Comparison of ENCODE assay signal across 26 cellular contexts in genomic region chr14:24063263-24063836, GRCh38. TPM values are rescaled to one million over a fixed set of nuclear protein-coding genes. Genes with fewer than 3 reads are reported as not detected.
A peak's percentile ranks its signal among the peaks of the same experiment; 100 is the strongest.
DNase-seq lines count a peak whose midpoint lies in the region; ATAC-seq and TF ChIP-seq lines count a peak whose summit lies in the region.
"Had no signal": no experiment of that assay in that cellular context is flagged by ENCODE, and none has a peak within 500 bp of the region (broad histone marks: within the 10 kb centered on the region; RNA-seq: fewer than 3 reads in every experiment).

No MANE protein-coding gene starts in this region.

- TF ChIP-seq CTCF in SK-N-SH (IDR thresholded peaks at IDR 0.05) (no peak), adrenal gland (IDR thresholded peaks at IDR 0.05) (no peak), nephron progenitor cell (IDR thresholded peaks at IDR 0.05) (no peak), neural progenitor cell (IDR thresholded peaks at IDR 0.05) (no peak)

- peak overlapping the region; percentile 33 for H3K27ac Mint-ChIP-seq in nephron progenitor cell
- H3K27ac Mint-ChIP-seq in neural progenitor cell = no peak overlapping the region
- H3K27ac Mint-ChIP-seq: CD4-positive, alpha-beta memory T cell; T-cell had no signal

- TF ChIP-seq RAD21 in SK-N-SH (IDR thresholded peaks at IDR 0.05; ENCODE audit: low read length) = no peak

- DNase-seq in SK-N-SH (peak; percentile 14), adrenal gland (peak in 6 of 7 donors; percentile 45 to 81 (median 67)), nephron progenitor cell (no peak), medulla oblongata (ENCODE audit: extremely low spot score) (no peak), neural progenitor cell (ENCODE audit: low spot score) (no peak), NCI-H524 treated with DMSO at 0.1 percent for 48 hours (lab: John Stamatoyannopoulos, UW) (no peak)
- DNase-seq: ACHN; Caco-2; CD4-positive, alpha-beta memory T cell; Karpas-422; MG63; NCI-H1417; NCI-H1694 treated with DMSO at 0.1 percent for 48 hours; NCI-H2081 treated with DMSO at 0.1 percent for 48 hours; NCI-H2171 treated with DMSO at 0.1 percent for 48 hours; NCI-H526 treated with DMSO at 0.1 percent for 48 hours; OCI-M1; SHP77 treated with DMSO at 0.1 percent for 48 hours; T-cell had no signal

- intact Hi-C loops in adrenal gland (cut with DNase I) = loop anchor here in 1 of 2 donors (10.0 kb wide), 1 partner anchor 91 kb away; no protein-coding TSS in a partner anchor

- H3K27me3 ChIP-seq in SK-N-SH (ENCODE audit: insufficient read depth) (no peaks in the 10 kb centered on the region; the same call in 1 of the 2 replicates), adrenal gland (no peaks in the 10 kb centered on the region), neural progenitor cell (no peaks in the 10 kb centered on the region)
- H3K27me3 ChIP-seq: BLaER1, MG63 had no signal

- H3K27ac ChIP-seq in SK-N-SH (ENCODE audit: low read depth in 2 of 2, low read length in 1 of 2) (no peak overlapping the region), adrenal gland (no peak overlapping the region), neural progenitor cell (no peak overlapping the region)
- H3K27ac ChIP-seq: 22Rv1, BLaER1 had no signal

- no peak for TF ChIP-seq POLR2A in adrenal gland (IDR thresholded peaks at IDR 0.05)

- no peaks in the 10 kb centered on the region for H3K36me3 ChIP-seq in SK-N-SH (replicated peaks in 1 of 2; ENCODE audit: control insufficient read depth in 1 of 2, insufficient read depth in 2 of 2, low read length in 1 of 2)
- H3K36me3 ChIP-seq in adrenal gland (replicated peaks in 1 of 2) = no peaks in the 10 kb centered on the region
- H3K36me3 ChIP-seq in neural progenitor cell = no peaks in the 10 kb centered on the region
- H3K36me3 ChIP-seq: BLaER1, HAP-1, MG63 had no signal

- no peak overlapping the region for H3K4me2 ChIP-seq in SK-N-SH
- H3K4me2 ChIP-seq in neural progenitor cell = no peak overlapping the region

- H3K9me3 ChIP-seq in SK-N-SH = no peaks in the 10 kb centered on the region
- H3K9me3 ChIP-seq in adrenal gland (replicated peaks in 1 of 3) = no peaks in the 10 kb centered on the region
- H3K9me3 ChIP-seq in neural progenitor cell (ENCODE audit: low read depth) = no peaks in the 10 kb centered on the region
- H3K9me3 ChIP-seq: BLaER1, Caco-2, HAP-1, MG63 had no signal

- H3K9me3 Mint-ChIP-seq in nephron progenitor cell = no peaks in the 10 kb centered on the region
- no peaks in the 10 kb centered on the region for H3K9me3 Mint-ChIP-seq in neural progenitor cell
- H3K9me3 Mint-ChIP-seq: T-cell had no signal

- CTCF ChIA-PET in SK-N-SH (lab: Yijun Ruan, JAX) = interaction anchor here (1.4 to 42.8 kb wide), 4 partner anchors 13 to 51 kb away, joined by 3 to 1159 read pairs (median 145); partner anchors contain the start of genes CPNE6 and PCK2

- TF ChIP-seq EP300 in SK-N-SH (IDR thresholded peaks at IDR 0.05; ENCODE audit: borderline replicate concordance in 1 of 2, low read depth in 1 of 2, low read length in 1 of 2) = no peak

- H3K79me2 ChIP-seq in SK-N-SH (ENCODE audit: insufficient read depth) (no peaks in the 10 kb centered on the region), neural progenitor cell (ENCODE audit: low read depth) (no peaks in the 10 kb centered on the region)

- peaks cover 12% of the 10 kb centered on the region for H3K27me3 Mint-ChIP-seq in nephron progenitor cell (ENCODE audit: low read depth, poor library complexity)
- peaks cover 6% of the 10 kb centered on the region for H3K27me3 Mint-ChIP-seq in neural progenitor cell (ENCODE audit: insufficient read depth, low read depth)
- H3K27me3 Mint-ChIP-seq: CD4-positive, alpha-beta memory T cell; T-cell had no signal

- H3F3A ChIP-seq in SK-N-SH (replicated peaks; ENCODE audit: insufficient read depth) = no peaks in the 10 kb centered on the region
- H3F3A ChIP-seq in neural progenitor cell (ENCODE audit: low read depth) = no peaks in the 10 kb centered on the region

- no peak overlapping the region for H3K4me3 ChIP-seq in SK-N-SH (ENCODE audit: low read depth in 2 of 2, low read length in 1 of 2)
- H3K4me3 ChIP-seq in adrenal gland = no peak overlapping the region
- no peak overlapping the region for H3K4me3 ChIP-seq in neural progenitor cell
- H3K4me3 ChIP-seq: BLaER1, HAP-1, MG63 had no signal

- POLR2A ChIA-PET in SK-N-SH (lab: Yijun Ruan, JAX) = no interaction called here

- H4K20me1 ChIP-seq in SK-N-SH (ENCODE audit: insufficient read depth) = no peaks in the 10 kb centered on the region
- no peaks in the 10 kb centered on the region for H4K20me1 ChIP-seq in neural progenitor cell (ENCODE audit: low read depth)
- H4K20me1 ChIP-seq: BLaER1 had no signal

- H3K4me1 Mint-ChIP-seq in nephron progenitor cell (peaks cover 35% of the 10 kb centered on the region), neural progenitor cell (peaks cover 6% of the 10 kb centered on the region)
- H3K4me1 Mint-ChIP-seq: T-cell had no signal

- no peaks in the 10 kb centered on the region for H3K36me3 Mint-ChIP-seq in nephron progenitor cell (ENCODE audit: low read depth)
- no peaks in the 10 kb centered on the region for H3K36me3 Mint-ChIP-seq in neural progenitor cell
- H3K36me3 Mint-ChIP-seq: CD4-positive, alpha-beta memory T cell; T-cell had no signal

- H2AFZ ChIP-seq in SK-N-SH (ENCODE audit: low read depth) = no peak overlapping the region
- H2AFZ ChIP-seq in neural progenitor cell (replicated peaks) = no peak overlapping the region

- no peak overlapping the region for H3K9ac ChIP-seq in SK-N-SH
- H3K9ac ChIP-seq in neural progenitor cell = no peak overlapping the region
- H3K9ac ChIP-seq: BLaER1 had no signal

- H3K4me1 ChIP-seq in SK-N-SH (ENCODE audit: control insufficient read depth in 1 of 2, insufficient read depth in 2 of 2, low read depth in 1 of 2, low read length in 1 of 2) (peaks cover 0 to 3% of the 10 kb centered on the region in 2 experiments; a peak in 1 of 4 replicates), adrenal gland (replicated peaks in 1 of 2) (peaks cover 0 to 4% of the 10 kb centered on the region in 2 donors), neural progenitor cell (peaks cover 3% of the 10 kb centered on the region)
- H3K4me1 ChIP-seq: HAP-1 had no signal

- no peak overlapping the region for H3K4me3 Mint-ChIP-seq in nephron progenitor cell
- no peak overlapping the region for H3K4me3 Mint-ChIP-seq in neural progenitor cell
- H3K4me3 Mint-ChIP-seq: CD4-positive, alpha-beta memory T cell; T-cell had no signal

- ATAC-seq in SK-N-SH treated with all-trans-retinoic acid at 6 μM for 48 hours (no peak), GM19328 (IDR thresholded peaks at IDR 0.05; ENCODE audit: unreplicated experiment) (no peak)
- ATAC-seq: T-cell had no signal

- no peaks in the 10 kb centered on the region for H3K9me2 ChIP-seq in SK-N-SH

- WGBS in SK-N-SH (ENCODE audit: low lambda C conversion rate) = 56% methylated on average over 4 of the region's 4 CpGs
- 51 to 89% (median 67%) methylated on average over 2 to 4 of the region's 4 CpGs for WGBS in adrenal gland, 4 donors

TF ChIP-seq in SK-N-SH treated with all-trans-retinoic acid at 6 μM for 48 hours, 23 proteins besides CTCF, POLR2A, EP300 and RAD21 (continues in another document):
- no peak for TF ChIP-seq TOX (CRISPR knock-in tag; IDR thresholded peaks at IDR 0.05; ENCODE audit: borderline replicate concordance)

RNA-seq across cellular contexts. Expression of gene CPNE6, which starts 8.0 kb away (rescaled TPM):
- polyA plus RNA-seq in SK-N-SH (2012; rRNA removed) (not detected in 2 replicates), adrenal gland (under 1 TPM; 0.07 to 0.22 (median 0.16) TPM)
- not detected in 2 replicates for polyA plus RNA-seq in SK-N-SH (2012; cell fraction: cytosol; rRNA removed)
- polyA plus RNA-seq in SK-N-SH (2012; cell fraction: nucleus; rRNA removed) = not detected in 2 replicates
- total RNA-seq in adrenal gland (1 to 10 TPM in 1 of 8 donors, under 1 TPM in 1, not detected in 6; 0.97 to 1.4 TPM), neural progenitor cell (ENCODE audit: low replicate concordance) (not detected in 2 replicates)
- total RNA-seq: Caco-2; CD4-positive, alpha-beta memory T cell; G401; RPMI7951; T-cell had no signal

RNA-seq across cellular contexts. Expression of gene CARMIL3, which starts 11.5 kb away (rescaled TPM):
- polyA plus RNA-seq in SK-N-SH (2012; rRNA removed) = 0.32 and 0.43 TPM in 2 replicates
- 0.06 and 0.30 TPM in 2 replicates for polyA plus RNA-seq in SK-N-SH (2012; cell fraction: cytosol; rRNA removed)
- polyA plus RNA-seq in SK-N-SH (2012; cell fraction: nucleus; rRNA removed) = 2.4 and 2.8 TPM in 2 replicates
- 1 to 10 TPM in 2 of 8 donors, under 1 TPM in 5, not detected in 1; 0.17 to 1.1 (median 0.74) TPM for total RNA-seq in adrenal gland
- polyA plus RNA-seq in adrenal gland = 1 to 10 TPM in 2 of 3 donors, under 1 TPM in 1; 0.73 to 5.8 (median 1.7) TPM
- 0.77 and 1.4 TPM in 2 replicates for total RNA-seq in neural progenitor cell (ENCODE audit: low replicate concordance)
- polyA plus RNA-seq: CD4-positive, alpha-beta memory T cell had no signal

RNA-seq across cellular contexts. Expression of gene PCK2, which starts 30.8 kb away (rescaled TPM):
- polyA plus RNA-seq in SK-N-SH (2012; rRNA removed) (16.2 and 16.6 TPM in 2 replicates), adrenal gland (10 to 100 TPM in 2 of 3 donors, 1 to 10 TPM in 1; 7.9 to 17.9 (median 10.5) TPM)
- 6.7 and 10.9 TPM in 2 replicates for polyA plus RNA-seq in SK-N-SH (2012; cell fraction: cytosol; rRNA removed)
- polyA plus RNA-seq in SK-N-SH (2012; cell fraction: nucleus; rRNA removed) = 21.2 and 23.0 TPM in 2 replicates
- total RNA-seq in adrenal gland (10 to 100 TPM in 7 of 8 donors, 1 to 10 TPM in 1; 9.8 to 37.0 (median 20.0) TPM), neural progenitor cell (ENCODE audit: low replicate concordance) (11.1 and 26.6 TPM in 2 replicates)

RNA-seq across cellular contexts. Expression of gene DCAF11, which starts 51.2 kb away (rescaled TPM):
- polyA plus RNA-seq in SK-N-SH (2012; rRNA removed) = 34.6 and 36.7 TPM in 2 replicates
- polyA plus RNA-seq in SK-N-SH (2012; cell fraction: cytosol; rRNA removed) = 22.5 and 30.9 TPM in 2 replicates
- polyA plus RNA-seq in SK-N-SH (2012; cell fraction: nucleus; rRNA removed) = 37.1 and 43.1 TPM in 2 replicates
- 100 to 1,000 TPM in 7 of 8 donors, 10 to 100 TPM in 1; 88.9 to 401 (median 132) TPM for total RNA-seq in adrenal gland
- polyA plus RNA-seq in adrenal gland = 10 to 100 TPM; 40.4 to 94.0 (median 42.3) TPM
- 66.5 and 83.8 TPM in 2 replicates for total RNA-seq in neural progenitor cell (ENCODE audit: low replicate concordance)

RNA-seq across cellular contexts. Expression of gene NRL, which starts 51.4 kb away (rescaled TPM):
- polyA plus RNA-seq in SK-N-SH (2012; rRNA removed) (0.76 and 0.88 TPM in 2 replicates), adrenal gland (1 to 10 TPM; 2.2 to 3.5 (median 3.1) TPM)
- 0.32 and 0.77 TPM in 2 replicates for polyA plus RNA-seq in SK-N-SH (2012; cell fraction: cytosol; rRNA removed)
- polyA plus RNA-seq in SK-N-SH (2012; cell fraction: nucleus; rRNA removed) = 0.37 and 0.59 TPM in 2 replicates
- total RNA-seq in adrenal gland (10 to 100 TPM in 1 of 8 donors, 1 to 10 TPM in 7; 3.3 to 20.2 (median 4.9) TPM), neural progenitor cell (ENCODE audit: low replicate concordance) (0.54 and 1.9 TPM in 2 replicates)

Comparison
In these comparisons a context has a peak if more than half of its experiments do, and no peak if none do; other contexts are left out.
1. DNase-seq: peak in SK-N-SH (single experiment) and adrenal gland (6 of 7); none in nephron progenitor cell (single experiment), medulla oblongata (single experiment), neural progenitor cell (single experiment) and NCI-H524 treated with DMSO at 0.1 percent for 48 hours (single experiment).